ENCODE assay signal across 9 cellular contexts in the genomic region with DNA sequence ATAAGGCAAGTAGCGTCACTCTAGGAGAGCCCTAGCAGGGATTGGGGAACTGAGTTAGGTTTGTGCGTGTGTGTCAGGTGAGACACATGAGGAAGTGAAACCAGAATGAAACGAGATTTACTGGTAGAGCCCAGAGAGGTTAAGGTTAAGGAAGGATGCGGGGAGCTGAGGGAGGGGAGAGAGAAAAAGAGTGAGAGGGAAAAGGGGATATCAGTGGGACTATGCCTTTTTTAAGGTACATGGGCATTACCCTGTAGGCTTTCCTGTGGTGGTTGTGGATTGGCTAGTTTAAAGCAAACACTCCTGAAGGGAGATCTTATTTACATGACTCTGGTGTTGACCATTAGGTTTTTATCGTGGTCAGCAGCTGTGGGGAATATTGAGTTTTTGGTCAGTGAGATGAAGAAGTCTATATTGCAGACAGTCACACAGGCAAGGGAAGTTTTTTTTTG. TPM values are rescaled to one million over a fixed set of nuclear protein-coding genes. Genes with fewer than 3 reads are reported as not detected.
DNase-seq lines count a peak whose midpoint lies in the region; ATAC-seq and TF ChIP-seq lines count a peak whose summit lies in the region.
"Had no signal": no experiment of that assay in that cellular context is flagged by ENCODE, and none has a peak within 500 bp of the region (broad histone marks: within the 10 kb centered on the region; RNA-seq: fewer than 3 reads in every experiment).

No MANE protein-coding gene starts in this region.

- H3K79me2 ChIP-seq in KMS-11 (ENCODE audit: insufficient read depth, low read depth): peaks cover 71% of the 10 kb centered on the region; the same call in 1 of the 2 replicates

- H3K4me3 ChIP-seq in KMS-11 (IDR thresholded peaks at IDR 0.05; ENCODE audit: insufficient read depth, low read depth, low read length) (no peak overlapping the region), mucosa of descending colon (no peak overlapping the region), stomach (peak overlapping the region in 1 of 4 donors; percentile 9)

- H3K36me3 ChIP-seq in KMS-11 (ENCODE audit: insufficient read depth): no peaks in the 10 kb centered on the region
- H3K36me3 ChIP-seq in mucosa of descending colon (ENCODE audit: low read depth): no peaks in the 10 kb centered on the region
- no peaks in the 10 kb centered on the region for H3K36me3 ChIP-seq in stomach

- no peak overlapping the region for H2AFZ ChIP-seq in KMS-11 (ENCODE audit: low read depth)

- no peak overlapping the region for H3K9ac ChIP-seq in KMS-11

- H3K36me3 Mint-ChIP-seq in nephron progenitor cell (ENCODE audit: low read depth): peaks cover 69% of the 10 kb centered on the region

- H3K4me1 ChIP-seq in KMS-11 (ENCODE audit: low read depth, poor library complexity, severe bottlenecking): peaks cover 35% of the 10 kb centered on the region
- H3K4me1 ChIP-seq in mucosa of descending colon (ENCODE audit: low read depth): peaks cover 6% of the 10 kb centered on the region
- peaks cover 14 to 64% (median 41%) of the 10 kb centered on the region in 4 donors for H3K4me1 ChIP-seq in stomach

- H3K27ac Mint-ChIP-seq in nephron progenitor cell: no peak overlapping the region

- WGBS in stomach, 5 donors: 31 to 61% (median 41%) methylated on average over 5 of the region's 5 CpGs

- no peak for TF ChIP-seq EP300 in stomach (IDR thresholded peaks at IDR 0.05)

- H3K4me2 ChIP-seq in KMS-11: 0 out of 2 replicates have a peak overlapping the region, but pooled peaks have one; percentile 5

- no peak for TF ChIP-seq POLR2A in stomach (IDR thresholded peaks at IDR 0.05)

- ATAC-seq in GM18870 (IDR thresholded peaks at IDR 0.05; ENCODE audit: unreplicated experiment) (peak; percentile 100), GM21825 (IDR thresholded peaks at IDR 0.05; ENCODE audit: unreplicated experiment) (peak; percentile 100), mucosa of descending colon (peak; percentile 76)

- TF ChIP-seq CTCF in KMS-11 (conservative IDR thresholded peaks at IDR 0.05; ENCODE audit: low read depth, low read length) (no peak), mucosa of descending colon (IDR thresholded peaks at IDR 0.05) (no peak), stomach (IDR thresholded peaks at IDR 0.05) (no peak), nephron progenitor cell (IDR thresholded peaks at IDR 0.05) (no peak)

- intact Hi-C loops in mucosa of descending colon (cut with DNase I, micrococcal nuclease): no loop called here
- intact Hi-C loops in stomach (cut with DNase I; ENCODE audit: low total_unique reads): no loop called here

- H4K20me1 ChIP-seq in KMS-11 (ENCODE audit: insufficient read depth): 0 out of 2 replicates have a peak, but pooled peaks cover 5% of the 10 kb centered on the region

- H3K4me3 Mint-ChIP-seq in nephron progenitor cell: no peak overlapping the region

- H3K27me3 ChIP-seq in KMS-11 (ENCODE audit: insufficient read depth, low read depth) (no peaks in the 10 kb centered on the region), stomach (no peaks in the 10 kb centered on the region)

- DNase-seq in mucosa of descending colon (no peak), stomach (no peak), nephron progenitor cell (no peak), NCI-H2107 (lab: John Stamatoyannopoulos, UW) (no peak)
- DNase-seq in activated effector memory CD4-positive, alpha-beta T cell treated with anti-CD3 and anti-CD28 coated beads, Interleukin-2, amount 50 U/mL, for 16 hours: no peak
- DNase-seq: stimulated activated CD4-positive, alpha-beta T cell treated with anti-CD3 and anti-CD28 coated beads, Interleukin-4, amount 100 ng/mL, for 4 hours had no signal

- no peaks in the 10 kb centered on the region for H3K27me3 Mint-ChIP-seq in nephron progenitor cell (ENCODE audit: low read depth, poor library complexity)

- H3K4me1 Mint-ChIP-seq in nephron progenitor cell: peaks cover 5% of the 10 kb centered on the region

- H3K9me3 Mint-ChIP-seq in nephron progenitor cell: peaks cover 39% of the 10 kb centered on the region

- H3K9me3 ChIP-seq in mucosa of descending colon (no peaks in the 10 kb centered on the region), stomach (no peaks in the 10 kb centered on the region)

- H3K27ac ChIP-seq in KMS-11: no peak overlapping the region
- peak overlapping the region in 2 of 5 donors; percentile 0 to 34 for H3K27ac ChIP-seq in stomach

RNA-seq across cellular contexts. Expression of a gene that starts 13.9 kb away (rescaled TPM):
- total RNA-seq in mucosa of descending colon: 10 to 100 TPM; 17.4 to 39.0 (median 25.7) TPM
- total RNA-seq in stomach: 100 to 1,000 TPM in 1 of 5 donors, 10 to 100 TPM in 3, 1 to 10 TPM in 1; 8.9 to 134 (median 55.5) TPM
- polyA plus RNA-seq in stomach: 1 to 10 TPM; 2.3 to 7.1 (median 4.3) TPM
